1 cellular context compared by ENCODE assay signal in the genomic region with DNA sequence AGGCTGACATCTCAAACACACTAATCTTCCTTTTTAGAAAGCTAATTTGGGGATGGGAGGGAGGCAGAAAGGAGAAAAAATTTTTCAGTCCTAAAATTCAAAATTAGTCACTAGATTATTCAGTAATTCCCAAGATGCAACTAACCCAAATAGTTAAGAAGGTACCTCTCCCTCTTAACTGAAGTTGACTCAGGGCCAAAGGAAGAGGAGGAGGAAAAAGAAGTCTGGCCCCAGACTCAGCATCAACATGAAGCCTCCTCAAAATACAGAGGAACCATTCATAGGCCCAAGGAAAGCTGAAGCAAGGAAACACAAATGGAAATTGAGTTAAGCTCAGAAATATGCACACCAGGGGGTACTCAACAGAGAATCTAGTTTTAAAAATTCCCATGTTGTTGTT.
TF ChIP-seq lines count a peak whose summit lies in the region.

No MANE protein-coding gene starts in this region.

TF ChIP-seq in GM12878, 131 proteins besides CTCF, POLR2A, EP300 and RAD21:
- TF ChIP-seq MTA2 (IDR thresholded peaks at IDR 0.05; ENCODE audit: low read depth): no peak
TF ChIP-seq in GM12878: peak in this region for 0.
